In the genomic region with DNA sequence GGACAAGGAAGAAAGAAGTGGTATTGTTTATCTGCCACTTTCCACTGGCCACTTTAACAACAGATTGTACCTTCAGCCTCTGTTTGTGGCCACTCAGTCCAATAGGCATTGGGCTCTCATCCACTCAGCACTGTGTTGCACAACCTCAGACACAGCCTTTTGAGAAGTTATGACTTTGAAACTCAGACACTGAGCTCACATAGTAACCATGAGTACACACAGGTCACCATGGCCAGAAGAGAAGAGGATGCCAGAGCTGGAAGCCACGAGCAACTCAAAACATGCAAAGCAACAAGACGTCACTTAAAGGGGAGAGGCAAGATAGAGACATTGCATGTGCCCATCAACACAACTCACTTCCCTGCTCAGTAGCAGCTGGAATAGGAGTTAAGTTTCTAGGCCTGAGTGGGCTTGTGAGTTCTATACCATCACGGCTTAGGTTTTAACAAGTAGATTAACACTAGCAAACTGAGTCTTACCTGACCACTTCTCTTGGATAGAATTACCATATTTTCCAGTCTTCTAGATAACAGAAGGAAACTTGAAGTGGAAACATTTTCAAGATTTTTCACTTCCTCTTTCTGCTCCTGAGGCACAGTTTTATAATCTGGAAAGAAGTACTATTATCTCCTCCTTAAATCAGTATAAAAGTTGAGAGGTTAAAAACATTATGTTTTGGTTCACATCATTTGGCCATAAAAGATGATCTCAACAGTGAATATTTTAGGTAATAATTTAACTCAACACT, we compare ENCODE assay signal across 12 cellular contexts.
DNase-seq lines count a peak whose midpoint lies in the region; ATAC-seq and TF ChIP-seq lines count a peak whose summit lies in the region.
"Had no signal": no experiment of that assay in that cellular context is flagged by ENCODE, and none has a peak within 500 bp of the region (broad histone marks: within the 10 kb centered on the region; RNA-seq: fewer than 3 reads in every experiment).

No MANE protein-coding gene starts in this region.

- H3K9me3 ChIP-seq in right cardiac atrium (ENCODE audit: control insufficient read depth, low read length) (no peaks in the 10 kb centered on the region), upper lobe of right lung (no peaks in the 10 kb centered on the region)

- H3K27me3 ChIP-seq in right cardiac atrium (ENCODE audit: control insufficient read depth, insufficient read depth) (no peaks in the 10 kb centered on the region), upper lobe of right lung (no peaks in the 10 kb centered on the region)

- H3K4me1 Mint-ChIP-seq in activated T-cell treated with anti-CD3 and anti-CD28 coated beads, Interleukin-2, amount 50 U/mL, for 72 hours (ENCODE audit: low read depth): peaks cover 17% of the 10 kb centered on the region
- peaks cover 11% of the 10 kb centered on the region for H3K4me1 Mint-ChIP-seq in activated naive CD8-positive, alpha-beta T cell treated with anti-CD3 and anti-CD28 coated beads for 36 hours

- no peaks in the 10 kb centered on the region for H3K27me3 Mint-ChIP-seq in activated T-cell treated with anti-CD3 and anti-CD28 coated beads, Interleukin-2, amount 50 U/mL, for 72 hours (ENCODE audit: low read depth)
- H3K27me3 Mint-ChIP-seq in activated naive CD8-positive, alpha-beta T cell treated with anti-CD3 and anti-CD28 coated beads for 36 hours: no peaks in the 10 kb centered on the region
- H3K27me3 Mint-ChIP-seq: activated naive CD8-positive, alpha-beta T cell had no signal

- peaks cover 5% of the 10 kb centered on the region in 2 donors for H3K36me3 Mint-ChIP-seq in activated T-cell treated with anti-CD3 and anti-CD28 coated beads, Interleukin-2, amount 50 U/mL, for 72 hours (ENCODE audit: insufficient read depth in 2 of 2)
- peaks cover 10% of the 10 kb centered on the region for H3K36me3 Mint-ChIP-seq in activated naive CD8-positive, alpha-beta T cell treated with anti-CD3 and anti-CD28 coated beads for 36 hours

- no peak for TF ChIP-seq CTCF in upper lobe of right lung (IDR thresholded peaks at IDR 0.05)

- H3K27ac Mint-ChIP-seq in activated T-cell treated with anti-CD3 and anti-CD28 coated beads, Interleukin-2, amount 50 U/mL, for 72 hours: no peak overlapping the region
- H3K27ac Mint-ChIP-seq in activated naive CD8-positive, alpha-beta T cell treated with anti-CD3 and anti-CD28 coated beads for 36 hours: peak overlapping the region; percentile 44
- H3K27ac Mint-ChIP-seq: activated naive CD8-positive, alpha-beta T cell had no signal

- H3K4me3 ChIP-seq in right cardiac atrium (ENCODE audit: low read length): no peak overlapping the region
- H3K4me3 ChIP-seq in upper lobe of right lung: no peak overlapping the region

- H3K9me3 Mint-ChIP-seq in activated T-cell treated with anti-CD3 and anti-CD28 coated beads, Interleukin-2, amount 50 U/mL, for 72 hours: peaks cover 4 to 7% of the 10 kb centered on the region in 2 donors
- peaks cover 9% of the 10 kb centered on the region for H3K9me3 Mint-ChIP-seq in activated naive CD8-positive, alpha-beta T cell treated with anti-CD3 and anti-CD28 coated beads for 36 hours

- no peak overlapping the region for H3K27ac ChIP-seq in right cardiac atrium (ENCODE audit: low read length)
- H3K27ac ChIP-seq in upper lobe of right lung: no peak overlapping the region
- H3K27ac ChIP-seq: VCaP had no signal

- DNase-seq in activated T-cell treated with anti-CD3 and anti-CD28 coated beads, Interleukin-2, amount 50 U/mL, for 72 hours: peak; percentile 10 to 14
- no peak for DNase-seq in activated T-cell treated with anti-CD3 and anti-CD28 coated beads, Interleukin-2, amount 50 U/mL, for 48 hours
- DNase-seq in activated naive CD8-positive, alpha-beta T cell treated with anti-CD3 and anti-CD28 coated beads for 36 hours: no peak
- DNase-seq in right cardiac atrium: peak; percentile 65 to 81 (median 70)
- DNase-seq in upper lobe of right lung: no peak
- DNase-seq in activated effector memory CD4-positive, alpha-beta T cell treated with anti-CD3 and anti-CD28 coated beads, Interleukin-2, amount 50 U/mL, for 16 hours: no peak
- DNase-seq in activated CD4-positive, alpha-beta T cell treated with anti-CD3 and anti-CD28 coated beads, Interleukin-2, amount 50 U/mL, for 1 hour: no peak
- no peak for DNase-seq in NCI-H774 (lab: John Stamatoyannopoulos, UW)
- DNase-seq: stimulated activated CD8-positive, alpha-beta memory T cell treated with anti-CD3 and anti-CD28 coated beads, Interleukin-4, amount 100 ng/mL, for 48 hours had no signal

- no peaks in the 10 kb centered on the region for H3K4me1 ChIP-seq in right cardiac atrium (ENCODE audit: control insufficient read depth, insufficient read depth, low read length)
- H3K4me1 ChIP-seq in upper lobe of right lung: no peaks in the 10 kb centered on the region

- 53% methylated on average over 3 of the region's 3 CpGs for WGBS in right cardiac atrium

- no peak overlapping the region for H3K4me3 Mint-ChIP-seq in activated T-cell treated with anti-CD3 and anti-CD28 coated beads, Interleukin-2, amount 50 U/mL, for 72 hours
- no peak overlapping the region for H3K4me3 Mint-ChIP-seq in activated naive CD8-positive, alpha-beta T cell treated with anti-CD3 and anti-CD28 coated beads for 36 hours
- H3K4me3 Mint-ChIP-seq: activated naive CD8-positive, alpha-beta T cell had no signal

- peak; percentile 66 to 74 for ATAC-seq in activated T-cell treated with anti-CD3 and anti-CD28 coated beads, Interleukin-2, amount 50 U/mL, for 72 hours (replicated peaks in 1 of 2)
- peak; percentile 97 to 98 for ATAC-seq in right cardiac atrium
- peak; percentile 94 for ATAC-seq in upper lobe of right lung
- ATAC-seq: left colon had no signal

- no peaks in the 10 kb centered on the region for H3K36me3 ChIP-seq in upper lobe of right lung

- intact Hi-C loops in right cardiac atrium (cut with DNase I) (no loop called here), upper lobe of right lung (cut with DNase I) (no loop called here)

Comparison
In these comparisons a context has a peak if more than half of its experiments do, and no peak if none do; other contexts are left out.
1. DNase-seq: peak in activated T-cell treated with anti-CD3 and anti-CD28 coated beads, Interleukin-2, amount 50 U/mL, for 72 hours (2 of 2) and right cardiac atrium (3 of 3); none in activated T-cell treated with anti-CD3 and anti-CD28 coated beads, Interleukin-2, amount 50 U/mL, for 48 hours (0 of 2), activated naive CD8-positive, alpha-beta T cell treated with anti-CD3 and anti-CD28 coated beads for 36 hours (single experiment), upper lobe of right lung (single experiment), activated effector memory CD4-positive, alpha-beta T cell treated with anti-CD3 and anti-CD28 coated beads, Interleukin-2, amount 50 U/mL, for 16 hours (single experiment), activated CD4-positive, alpha-beta T cell treated with anti-CD3 and anti-CD28 coated beads, Interleukin-2, amount 50 U/mL, for 1 hour (single experiment) and NCI-H774 (single experiment).
2. Peak in every context shown above with its lines, with median percentiles within 50 percentile points of each other: ATAC-seq.